ENCODE assay signal across 8 cellular contexts in genomic region chr3:64188810-64189560, GRCh38. TPM values are rescaled to one million over a fixed set of nuclear protein-coding genes. Genes with fewer than 3 reads are reported as not detected.
A peak's percentile ranks its signal among the peaks of the same experiment; 100 is the strongest.
DNase-seq lines count a peak whose midpoint lies in the region; ATAC-seq and TF ChIP-seq lines count a peak whose summit lies in the region.

No MANE protein-coding gene starts in this region.

- CTCF ChIA-PET in activated CD4-positive, alpha-beta memory T cell treated with anti-CD3 and anti-CD28 coated beads, Interleukin-2, amount 10 ng/mL, durations not matched to agents 7 days and 5 days (lab: Charles Lee) = no interaction called here

- H3K27ac ChIP-seq in gastroesophageal sphincter (peak overlapping the region; percentile 60 to 86 (median 82)), ovary (peak overlapping the region in 1 of 2 donors; percentile 36)

- H3K27ac Mint-ChIP-seq in activated naive CD8-positive, alpha-beta T cell treated with anti-CD3 and anti-CD28 coated beads for 36 hours = no peak overlapping the region
- no peak overlapping the region for H3K27ac Mint-ChIP-seq in activated CD4-positive, alpha-beta memory T cell treated with anti-CD3 and anti-CD28 coated beads, Interleukin-2, amount 10 ng/mL, durations not matched to agents 7 days and 5 days

- H3K36me3 ChIP-seq in gastroesophageal sphincter (peaks cover 0 to 5% of the 10 kb centered on the region in 2 donors), ovary (no peaks in the 10 kb centered on the region)

- H3K4me1 Mint-ChIP-seq in activated naive CD8-positive, alpha-beta T cell treated with anti-CD3 and anti-CD28 coated beads for 36 hours = no peaks in the 10 kb centered on the region
- H3K4me1 Mint-ChIP-seq in activated CD4-positive, alpha-beta memory T cell treated with anti-CD3 and anti-CD28 coated beads, Interleukin-2, amount 10 ng/mL, durations not matched to agents 7 days and 5 days = no peaks in the 10 kb centered on the region

- no peaks in the 10 kb centered on the region for H3K27me3 Mint-ChIP-seq in activated naive CD8-positive, alpha-beta T cell treated with anti-CD3 and anti-CD28 coated beads for 36 hours
- H3K27me3 Mint-ChIP-seq in activated CD4-positive, alpha-beta memory T cell treated with anti-CD3 and anti-CD28 coated beads, Interleukin-2, amount 10 ng/mL, durations not matched to agents 7 days and 5 days = no peaks in the 10 kb centered on the region

- TF ChIP-seq EP300 in gastroesophageal sphincter (IDR thresholded peaks at IDR 0.05) = no peak
- TF ChIP-seq EP300 in ovary (IDR thresholded peaks at IDR 0.05) = no peak

- TF ChIP-seq POLR2A in gastroesophageal sphincter (IDR thresholded peaks at IDR 0.05) (no peak), ovary (IDR thresholded peaks at IDR 0.05) (no peak)

- POLR2A ChIA-PET in activated CD4-positive, alpha-beta memory T cell treated with anti-CD3 and anti-CD28 coated beads, Interleukin-2, amount 10 ng/mL, durations not matched to agents 7 days and 5 days (lab: Charles Lee) = no interaction called here

- H3K9me3 ChIP-seq in gastroesophageal sphincter = no peaks in the 10 kb centered on the region
- H3K9me3 ChIP-seq in ovary = no peaks in the 10 kb centered on the region

- peaks cover 4% of the 10 kb centered on the region for H3K9me3 Mint-ChIP-seq in activated naive CD8-positive, alpha-beta T cell treated with anti-CD3 and anti-CD28 coated beads for 36 hours
- no peaks in the 10 kb centered on the region for H3K9me3 Mint-ChIP-seq in activated CD4-positive, alpha-beta memory T cell treated with anti-CD3 and anti-CD28 coated beads, Interleukin-2, amount 10 ng/mL, durations not matched to agents 7 days and 5 days

- 23 to 29% methylated on average over 2 to 7 of the region's 7 CpGs for WGBS in gastroesophageal sphincter (ENCODE audit: low coverage in 1 of 2), 2 donors
- 38 to 45% (median 43%) methylated on average over 7 of the region's 7 CpGs for WGBS in ovary, 3 donors

- ATAC-seq in gastroesophageal sphincter = peak; percentile 66
- ATAC-seq in GM18873 (IDR thresholded peaks at IDR 0.05; ENCODE audit: low FRiP score, unreplicated experiment) = no peak

- H3K4me1 ChIP-seq in gastroesophageal sphincter (peaks cover 16 to 99% (median 35%) of the 10 kb centered on the region in 3 donors), ovary (ENCODE audit: insufficient read depth) (peaks cover 20% of the 10 kb centered on the region)

- peak; percentile 99 for DNase-seq in COLO829 (ENCODE audit: low spot score)
- DNase-seq in RPMI7951 (ENCODE audit: low read depth) = peak; percentile 97
- peak in 4 of 5 donors; percentile 27 to 56 (median 39) for DNase-seq in ovary
- no peak for DNase-seq in activated naive CD8-positive, alpha-beta T cell treated with anti-CD3 and anti-CD28 coated beads for 36 hours
- no peak for DNase-seq in activated CD4-positive, alpha-beta T cell treated with anti-CD3 and anti-CD28 coated beads, Interleukin-2, amount 50 U/mL, for 4 hours
- no peak for DNase-seq in activated CD4-positive, alpha-beta memory T cell treated with anti-CD3 and anti-CD28 coated beads, Interleukin-2, amount 10 ng/mL, durations not matched to agents 7 days and 5 days

- TF ChIP-seq CTCF in gastroesophageal sphincter (IDR thresholded peaks at IDR 0.05) (no peak), ovary (IDR thresholded peaks at IDR 0.05) (no peak)

- intact Hi-C loops in ovary (cut with DNase I) = no loop called here

- H3K36me3 Mint-ChIP-seq in activated naive CD8-positive, alpha-beta T cell treated with anti-CD3 and anti-CD28 coated beads for 36 hours = no peaks in the 10 kb centered on the region
- H3K36me3 Mint-ChIP-seq in activated CD4-positive, alpha-beta memory T cell treated with anti-CD3 and anti-CD28 coated beads, Interleukin-2, amount 10 ng/mL, durations not matched to agents 7 days and 5 days (ENCODE audit: low read depth) = no peaks in the 10 kb centered on the region

- no peak overlapping the region for H3K4me3 ChIP-seq in gastroesophageal sphincter
- H3K4me3 ChIP-seq in ovary = no peak overlapping the region

- H3K27me3 ChIP-seq in gastroesophageal sphincter = no peaks in the 10 kb centered on the region
- H3K27me3 ChIP-seq in ovary = no peaks in the 10 kb centered on the region

- H3K4me3 Mint-ChIP-seq in activated naive CD8-positive, alpha-beta T cell treated with anti-CD3 and anti-CD28 coated beads for 36 hours = no peak overlapping the region
- no peak overlapping the region for H3K4me3 Mint-ChIP-seq in activated CD4-positive, alpha-beta memory T cell treated with anti-CD3 and anti-CD28 coated beads, Interleukin-2, amount 10 ng/mL, durations not matched to agents 7 days and 5 days

RNA-seq across cellular contexts. Expression of gene PRICKLE2, which starts 36.3 kb away (rescaled TPM):
- 9.8 and 15.0 TPM in 2 replicates for total RNA-seq in RPMI7951 (2014; rRNA removed; shearing (Covaris generic))
- 100 to 1,000 TPM in 2 of 4 donors, 10 to 100 TPM in 2; 77.3 to 109 (median 96.7) TPM for total RNA-seq in gastroesophageal sphincter
- 10 to 100 TPM; 22.2 to 34.8 (median 27.2) TPM for total RNA-seq in ovary
- polyA plus RNA-seq in ovary = 10 to 100 TPM in 1 of 2 donors, 1 to 10 TPM in 1; 6.3 to 18.2 TPM
- total RNA-seq in activated naive CD8-positive, alpha-beta T cell treated with anti-CD3 and anti-CD28 coated beads for 36 hours = not detected
- total RNA-seq in activated CD4-positive, alpha-beta memory T cell treated with anti-CD3 and anti-CD28 coated beads, Interleukin-2, amount 10 ng/mL, durations not matched to agents 7 days and 5 days = not detected

Comparison
In these comparisons a context has a peak if more than half of its experiments do, and no peak if none do; other contexts are left out.
1. DNase-seq: peak in COLO829 (single experiment), RPMI7951 (single experiment) and ovary (4 of 5); none in activated naive CD8-positive, alpha-beta T cell treated with anti-CD3 and anti-CD28 coated beads for 36 hours (single experiment), activated CD4-positive, alpha-beta T cell treated with anti-CD3 and anti-CD28 coated beads, Interleukin-2, amount 50 U/mL, for 4 hours (0 of 2) and activated CD4-positive, alpha-beta memory T cell treated with anti-CD3 and anti-CD28 coated beads, Interleukin-2, amount 10 ng/mL, durations not matched to agents 7 days and 5 days (single experiment).
2. RNA of gene PRICKLE2, which starts 36.3 kb away (total RNA-seq): 77.3 to 109 TPM in gastroesophageal sphincter, 22.2 to 34.8 TPM in ovary and 9.8 to 15.0 TPM in RPMI7951; not detected in activated naive CD8-positive, alpha-beta T cell treated with anti-CD3 and anti-CD28 coated beads for 36 hours and not detected in activated CD4-positive, alpha-beta memory T cell treated with anti-CD3 and anti-CD28 coated beads, Interleukin-2, amount 10 ng/mL, durations not matched to agents 7 days and 5 days; every median in the first group is over 10 times any median in the second.